Comparison of ENCODE assay signal across 15 cellular contexts in the genomic region with DNA sequence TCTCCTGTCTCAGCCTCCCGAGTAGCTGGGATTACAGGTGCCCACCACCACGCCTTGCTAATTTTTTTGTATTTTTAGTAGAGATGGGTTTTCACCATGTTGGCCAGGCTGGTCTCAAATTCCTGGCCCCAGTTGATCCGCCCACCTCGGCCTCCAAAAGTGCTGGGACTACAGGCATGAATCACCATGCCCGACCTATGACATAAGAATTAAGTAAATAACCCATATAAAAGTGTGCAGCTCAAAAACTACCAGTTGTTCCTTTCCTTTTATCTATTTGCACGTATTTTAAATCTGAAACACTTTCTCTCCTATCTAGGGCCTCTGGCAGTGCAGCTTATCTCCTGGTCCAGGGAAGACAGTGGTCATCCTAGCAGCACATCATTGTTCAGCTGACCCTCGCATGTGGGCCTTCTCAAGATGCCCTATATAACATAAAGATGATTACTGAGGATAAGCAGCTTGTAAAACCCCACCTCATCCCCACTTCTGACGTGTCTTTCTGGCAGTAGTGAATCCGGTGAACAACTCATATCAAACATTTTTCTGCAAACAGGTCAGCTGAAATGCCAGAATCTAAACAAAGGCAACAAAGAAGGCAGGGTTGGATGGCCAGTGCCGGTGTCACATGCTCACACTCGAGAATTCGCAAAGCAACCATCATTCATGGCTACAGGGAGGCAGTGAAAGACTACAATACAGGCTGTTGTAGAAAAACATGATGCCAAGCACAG.
A peak's percentile ranks its signal among the peaks of the same experiment; 100 is the strongest.
DNase-seq lines count a peak whose midpoint lies in the region; FAIRE-seq and TF ChIP-seq lines count a peak whose summit lies in the region.
"Had no signal": no experiment of that assay in that cellular context is flagged by ENCODE, and none has a peak within 500 bp of the region (broad histone marks: within the 10 kb centered on the region; RNA-seq: fewer than 3 reads in every experiment).

No MANE protein-coding gene starts in this region.

- POLR2A ChIA-PET in AG04449 (lab: Yijun Ruan, JAX): interaction anchor here (1.0 kb wide), 1 partner anchor 61 kb away, joined by 6 read pairs; a partner anchor contains a TSS

- no peak for TF ChIP-seq CTCF in AG04449 (IDR thresholded peaks at IDR 0.05; ENCODE audit: insufficient read depth, low read length, missing control alignments)
- no peak for TF ChIP-seq CTCF in cardiac fibroblast (IDR thresholded peaks at IDR 0.05; ENCODE audit: low read depth, low read length)

- DNase-seq in AG04449 (ENCODE audit: low read depth, low spot score): peak; percentile 31
- peak; percentile 37 for DNase-seq in HTR-8/SVneo (ENCODE audit: insufficient read length, low spot score)
- peak; percentile 18 to 81 for DNase-seq in cardiac fibroblast (ENCODE audit: low read depth in 2 of 2)
- peak; percentile 80 for DNase-seq in medulla oblongata (ENCODE audit: extremely low spot score)
- DNase-seq in NCI-H510A treated with DMSO at 0.1 percent for 48 hours (lab: John Stamatoyannopoulos, UW): no peak
- no peak for DNase-seq in NK-92 treated with Interleukin-12 subunit alpha and Interleukin-12 subunit beta, amount 100 ng/mL, for 24 hours (lab: John Stamatoyannopoulos, UW)
- DNase-seq in NCI-H187 (lab: John Stamatoyannopoulos, UW): no peak
- DNase-seq in NCI-H69 (lab: John Stamatoyannopoulos, UW): no peak
- DNase-seq: activated CD4-positive, alpha-beta T cell treated with anti-CD3 and anti-CD28 coated beads, Interleukin-2, amount 50 U/mL, for 1 hour; activated gamma-delta T cell; NCI-H1694 treated with DMSO at 0.1 percent for 48 hours; NCI-H774; stimulated activated CD4-positive, alpha-beta T cell treated with anti-CD3 and anti-CD28 coated beads, Interleukin-4, amount 100 ng/mL, for 4 hours had no signal

- H3K4me3 ChIP-seq in AG04449 (ENCODE audit: low read depth, low read length) (no peak overlapping the region), cardiac fibroblast (replicated peaks in 1 of 2; ENCODE audit: low read depth in 2 of 2, low read length in 2 of 2) (no peak overlapping the region)
- H3K4me3 ChIP-seq: BLaER1 had no signal

- no peak for FAIRE-seq in HTR-8/SVneo (lab: Jason Lieb, UNC)
- FAIRE-seq: HepG2 had no signal

- CTCF ChIA-PET in AG04449 (lab: Yijun Ruan, JAX): interaction anchor here (0.7 to 18.6 kb wide), 9 partner anchors 8 to 193 kb away, joined by 3 to 601 read pairs (median 6); no protein-coding TSS in a partner anchor

Comparison
In these comparisons a context has a peak if more than half of its experiments do, and no peak if none do; other contexts are left out.
1. DNase-seq: peak in AG04449 (single experiment), HTR-8/SVneo (single experiment), cardiac fibroblast (2 of 2) and medulla oblongata (single experiment); none in NCI-H510A treated with DMSO at 0.1 percent for 48 hours (single experiment), NK-92 treated with Interleukin-12 subunit alpha and Interleukin-12 subunit beta, amount 100 ng/mL, for 24 hours (single experiment), NCI-H187 (0 of 2) and NCI-H69 (single experiment).